In genomic region chr16:30051518-30051917, GRCh38 we compare ENCODE assay signal across 1 cellular context.
TF ChIP-seq lines count a peak whose summit lies in the region.

No MANE protein-coding gene starts in this region.

TF ChIP-seq in HepG2, 621 proteins besides CTCF, POLR2A, EP300 and RAD21:
- no peak for TF ChIP-seq PRDM15 (CRISPR knock-in tag; IDR thresholded peaks at IDR 0.05)
- TF ChIP-seq ARHGAP35 (CRISPR knock-in tag; IDR thresholded peaks at IDR 0.05; ENCODE audit: borderline replicate concordance), result no peak
- TF ChIP-seq PAF1 (CRISPR knock-in tag; IDR thresholded peaks at IDR 0.05), result no peak
- TF ChIP-seq NR2F2 (IDR thresholded peaks at IDR 0.05; ENCODE audit: borderline replicate concordance, low read depth), result no peak
- TF ChIP-seq, protein P1, sequence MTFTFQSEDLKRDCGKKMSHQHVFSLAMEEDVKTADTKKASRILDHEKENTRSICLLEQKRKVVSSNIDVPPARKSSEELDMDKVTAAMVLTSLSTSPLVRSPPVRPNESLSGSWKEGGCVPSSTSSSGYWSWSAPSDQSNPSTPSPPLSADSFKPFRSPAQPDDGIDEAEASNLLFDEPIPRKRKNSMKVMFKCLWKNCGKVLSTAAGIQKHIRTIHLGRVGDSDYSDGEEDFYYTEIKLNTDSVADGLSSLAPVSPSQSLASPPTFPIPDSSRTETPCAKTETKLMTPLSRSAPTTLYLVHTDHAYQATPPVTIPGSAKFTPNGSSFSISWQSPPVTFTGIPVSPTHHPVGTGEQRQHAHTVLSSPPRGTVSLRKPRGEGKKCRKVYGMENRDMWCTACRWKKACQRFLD (CRISPR knock-in tag; IDR thresholded peaks at IDR 0.05; ENCODE audit: borderline replicate concordance), result no peak
- TF ChIP-seq MTF1 (CRISPR knock-in tag; IDR thresholded peaks at IDR 0.05), result no peak
- TF ChIP-seq ZSCAN21 (CRISPR knock-in tag; IDR thresholded peaks at IDR 0.05; ENCODE audit: borderline replicate concordance), result no peak
- no peak for TF ChIP-seq XRCC5 (optimal IDR thresholded peaks at IDR 0.05; ENCODE audit: low read length)
- TF ChIP-seq NCOA2 (CRISPR knock-in tag; IDR thresholded peaks at IDR 0.05), result no peak
